10 cellular contexts compared by ENCODE assay signal in the genomic region with DNA sequence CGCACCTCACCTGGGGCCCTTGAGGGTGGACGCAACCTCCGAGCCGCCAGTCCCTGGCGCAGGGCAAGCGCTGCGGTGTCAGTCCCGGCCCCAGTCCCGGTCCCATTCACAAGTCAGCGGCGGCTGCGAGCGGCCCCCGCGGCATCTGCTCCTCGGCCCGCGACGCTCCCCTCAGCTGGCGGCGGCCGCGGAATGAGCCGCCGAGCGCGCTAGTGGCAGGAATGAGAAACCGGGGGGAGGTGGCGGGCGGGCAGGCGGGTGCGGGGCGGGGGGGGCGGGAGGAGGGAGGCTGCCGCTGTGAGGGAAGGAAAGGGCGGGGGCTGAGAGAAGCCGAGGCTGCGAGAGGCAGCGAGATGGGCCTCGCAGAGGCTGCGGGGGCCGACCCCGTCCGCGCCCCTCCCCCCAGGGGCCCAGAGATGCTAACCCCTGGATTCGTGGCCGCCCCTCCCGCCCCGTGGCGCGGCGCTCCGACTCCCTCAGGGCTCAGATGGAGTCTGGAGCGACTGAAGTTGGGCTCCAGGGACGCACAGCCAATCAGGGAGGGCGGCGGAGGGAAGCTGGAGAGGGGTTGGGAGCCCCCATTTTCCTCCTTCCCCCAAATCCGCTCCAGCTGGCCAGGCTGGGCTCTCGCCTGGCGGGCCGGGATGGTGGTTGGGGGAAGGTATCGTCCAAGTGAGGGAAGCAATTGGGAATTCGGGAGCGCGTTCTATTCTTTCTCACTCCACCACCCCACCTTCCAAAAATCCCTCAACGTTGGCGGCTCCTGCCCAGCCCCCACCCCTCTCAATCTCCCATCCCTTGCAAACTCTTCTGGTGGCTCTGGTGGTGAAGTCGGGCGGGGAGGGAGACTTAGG. TPM values are rescaled to one million over a fixed set of nuclear protein-coding genes. Genes with fewer than 3 reads are reported as not detected.
DNase-seq lines count a peak whose midpoint lies in the region; ATAC-seq, FAIRE-seq and TF ChIP-seq lines count a peak whose summit lies in the region.
"Had no signal": no experiment of that assay in that cellular context is flagged by ENCODE, and none has a peak within 500 bp of the region (broad histone marks: within the 10 kb centered on the region; RNA-seq: fewer than 3 reads in every experiment).

Gene CDH11, minus strand, starts transcription at position 194 of the 854 bp plus-strand sequence. CDS start 117,194 bp downstream, outside the sequence.

- peak within 1 kb of the TSS; percentile 74 to 85 for H3K27ac ChIP-seq in esophagus (ENCODE audit: low read depth in 2 of 2, low read length in 1 of 2)
- H3K27ac ChIP-seq: VCaP had no signal

- FAIRE-seq in GM12891 (lab: Jason Lieb, UNC), result no peak

- no peaks in the 10 kb centered on the region for H3K36me3 Mint-ChIP-seq in mesothelial cell of epicardium

- DNase-seq in NCI-H510A (lab: John Stamatoyannopoulos, UW) (peak; percentile 20), NCI-H510A treated with DMSO at 0.1 percent for 48 hours (lab: John Stamatoyannopoulos, UW) (no peak), mesothelial cell of epicardium (ENCODE audit: low spot score in 2 of 2, unreplicated experiment in 2 of 2) (peak; percentile 56 to 76), ureter (ENCODE audit: low spot score) (peak; percentile 68), GM12891 (ENCODE audit: insufficient read length, low spot score) (no peak)
- DNase-seq in stimulated activated naive CD4-positive, alpha-beta T cell treated with Interleukin-2 at 50 U/mL for 16 hours (lab: John Stamatoyannopoulos, UW), result no peak

- peak within 1 kb of the TSS; percentile 43 to 45 for H3K4me3 ChIP-seq in esophagus (ENCODE audit: low read depth in 1 of 2, low read length in 2 of 2)

- H3K4me3 Mint-ChIP-seq in mesothelial cell of epicardium, result peak within 1 kb of the TSS; percentile 80
- H3K4me3 Mint-ChIP-seq: stimulated activated naive CD8-positive, alpha-beta T cell treated with anti-CD3 and anti-CD28 coated beads, Interleukin-15, Interleukin-2, amounts not matched to agents 100 ng/mL and 50 ng/mL, for 24 hours had no signal

- H3K27ac Mint-ChIP-seq in mesothelial cell of epicardium, result peak within 1 kb of the TSS; percentile 96
- H3K27ac Mint-ChIP-seq: stimulated activated naive CD8-positive, alpha-beta T cell treated with anti-CD3 and anti-CD28 coated beads, Interleukin-15, Interleukin-2, amounts not matched to agents 100 ng/mL and 50 ng/mL, for 24 hours had no signal

- H3K36me3 ChIP-seq in esophagus (ENCODE audit: control insufficient read depth in 2 of 2, insufficient read depth in 2 of 2, low read length in 1 of 2), result no peaks in the 10 kb centered on the region

- peaks cover 0 to 3% of the 10 kb centered on the region in 2 donors for H3K4me1 ChIP-seq in esophagus (ENCODE audit: control insufficient read depth in 2 of 2, insufficient read depth in 2 of 2, low read length in 1 of 2)

- no peaks in the 10 kb centered on the region for H3K9me3 ChIP-seq in esophagus (ENCODE audit: control insufficient read depth in 2 of 2, insufficient read depth in 1 of 2, low read depth in 1 of 2, low read length in 1 of 2)

- TF ChIP-seq CTCF in mesothelial cell of epicardium (IDR thresholded peaks at IDR 0.05; ENCODE audit: unreplicated experiment), result peak; percentile 37

- peaks cover 69% of the 10 kb centered on the region for H3K27me3 Mint-ChIP-seq in mesothelial cell of epicardium (ENCODE audit: low read depth)

- peaks cover 0 to 8% of the 10 kb centered on the region in 2 donors for H3K27me3 ChIP-seq in esophagus (ENCODE audit: control insufficient read depth in 1 of 2, insufficient read depth in 2 of 2, low read length in 2 of 2)

- H3K9me3 Mint-ChIP-seq in mesothelial cell of epicardium, result peaks cover 2% of the 10 kb centered on the region
- H3K9me3 Mint-ChIP-seq: stimulated activated naive CD8-positive, alpha-beta T cell treated with anti-CD3 and anti-CD28 coated beads, Interleukin-15, Interleukin-2, amounts not matched to agents 100 ng/mL and 50 ng/mL, for 24 hours had no signal

- no peak for TF ChIP-seq POLR2A in GM12891 (IDR thresholded peaks at IDR 0.05; ENCODE audit: low read depth, low read length)

- no peak for ATAC-seq in GM21529 (IDR thresholded peaks at IDR 0.05; ENCODE audit: unreplicated experiment)

- 3% methylated on average over 63 to 67 of the region's 69 CpGs for WGBS in esophagus, 2 donors

- H3K4me1 Mint-ChIP-seq in mesothelial cell of epicardium, result peaks cover 45% of the 10 kb centered on the region

TF ChIP-seq in GM12891, 5 proteins besides CTCF, POLR2A, EP300 and RAD21:
- TF ChIP-seq PAX5 (IDR thresholded peaks at IDR 0.05; ENCODE audit: insufficient read depth, low read length, severe bottlenecking) (no peak), SPI1 (IDR thresholded peaks at IDR 0.05; ENCODE audit: low read depth, low read length) (no peak), POU2F2 (IDR thresholded peaks at IDR 0.05; ENCODE audit: low read depth, low read length) (no peak), TAF1 (IDR thresholded peaks at IDR 0.05; ENCODE audit: low read depth, low read length) (no peak)

RNA-seq across cellular contexts. Expression of gene CDH11, which starts in this region (rescaled TPM):
- polyA plus RNA-seq in esophagus, result under 1 TPM; 0.28 to 0.91 TPM
- total RNA-seq in mesothelial cell of epicardium (333 to 376 TPM (median 359 TPM) in 3 replicates), ureter (98.3 TPM)
- polyA plus RNA-seq in GM12891 (2012; ENCODE audit: low read depth, missing spikeins), result 0.67 TPM

Comparison
In these comparisons a context has a peak if more than half of its experiments do, and no peak if none do; other contexts are left out.
1. DNase-seq: peak in NCI-H510A (single experiment), mesothelial cell of epicardium (2 of 2) and ureter (single experiment); none in NCI-H510A treated with DMSO at 0.1 percent for 48 hours (single experiment), GM12891 (single experiment) and stimulated activated naive CD4-positive, alpha-beta T cell treated with Interleukin-2 at 50 U/mL for 16 hours (single experiment).